1 cellular context compared by ENCODE assay signal in the genomic region with DNA sequence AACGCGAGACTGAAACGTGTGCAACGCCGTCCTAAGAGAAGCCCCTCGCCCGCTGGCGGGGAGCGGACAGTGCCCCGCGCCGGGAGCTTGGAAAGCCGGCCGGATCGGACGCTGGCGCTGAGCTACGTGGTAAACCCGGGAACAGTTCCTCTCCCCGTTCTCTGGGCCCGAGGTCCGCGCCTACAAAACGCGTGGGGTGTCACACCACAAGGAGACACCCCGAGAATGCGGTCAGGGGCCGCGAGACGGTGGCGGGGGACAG.
TF ChIP-seq lines count a peak whose summit lies in the region.

No MANE protein-coding gene starts in this region.

TF ChIP-seq in A549, 52 proteins besides CTCF, POLR2A, EP300 and RAD21 (continued from another document):
- TF ChIP-seq, protein P1, sequence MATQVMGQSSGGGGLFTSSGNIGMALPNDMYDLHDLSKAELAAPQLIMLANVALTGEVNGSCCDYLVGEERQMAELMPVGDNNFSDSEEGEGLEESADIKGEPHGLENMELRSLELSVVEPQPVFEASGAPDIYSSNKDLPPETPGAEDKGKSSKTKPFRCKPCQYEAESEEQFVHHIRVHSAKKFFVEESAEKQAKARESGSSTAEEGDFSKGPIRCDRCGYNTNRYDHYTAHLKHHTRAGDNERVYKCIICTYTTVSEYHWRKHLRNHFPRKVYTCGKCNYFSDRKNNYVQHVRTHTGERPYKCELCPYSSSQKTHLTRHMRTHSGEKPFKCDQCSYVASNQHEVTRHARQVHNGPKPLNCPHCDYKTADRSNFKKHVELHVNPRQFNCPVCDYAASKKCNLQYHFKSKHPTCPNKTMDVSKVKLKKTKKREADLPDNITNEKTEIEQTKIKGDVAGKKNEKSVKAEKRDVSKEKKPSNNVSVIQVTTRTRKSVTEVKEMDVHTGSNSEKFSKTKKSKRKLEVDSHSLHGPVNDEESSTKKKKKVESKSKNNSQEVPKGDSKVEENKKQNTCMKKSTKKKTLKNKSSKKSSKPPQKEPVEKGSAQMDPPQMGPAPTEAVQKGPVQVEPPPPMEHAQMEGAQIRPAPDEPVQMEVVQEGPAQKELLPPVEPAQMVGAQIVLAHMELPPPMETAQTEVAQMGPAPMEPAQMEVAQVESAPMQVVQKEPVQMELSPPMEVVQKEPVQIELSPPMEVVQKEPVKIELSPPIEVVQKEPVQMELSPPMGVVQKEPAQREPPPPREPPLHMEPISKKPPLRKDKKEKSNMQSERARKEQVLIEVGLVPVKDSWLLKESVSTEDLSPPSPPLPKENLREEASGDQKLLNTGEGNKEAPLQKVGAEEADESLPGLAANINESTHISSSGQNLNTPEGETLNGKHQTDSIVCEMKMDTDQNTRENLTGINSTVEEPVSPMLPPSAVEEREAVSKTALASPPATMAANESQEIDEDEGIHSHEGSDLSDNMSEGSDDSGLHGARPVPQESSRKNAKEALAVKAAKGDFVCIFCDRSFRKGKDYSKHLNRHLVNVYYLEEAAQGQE (IDR thresholded peaks at IDR 0.05) = no peak
- TF ChIP-seq, protein P2, sequence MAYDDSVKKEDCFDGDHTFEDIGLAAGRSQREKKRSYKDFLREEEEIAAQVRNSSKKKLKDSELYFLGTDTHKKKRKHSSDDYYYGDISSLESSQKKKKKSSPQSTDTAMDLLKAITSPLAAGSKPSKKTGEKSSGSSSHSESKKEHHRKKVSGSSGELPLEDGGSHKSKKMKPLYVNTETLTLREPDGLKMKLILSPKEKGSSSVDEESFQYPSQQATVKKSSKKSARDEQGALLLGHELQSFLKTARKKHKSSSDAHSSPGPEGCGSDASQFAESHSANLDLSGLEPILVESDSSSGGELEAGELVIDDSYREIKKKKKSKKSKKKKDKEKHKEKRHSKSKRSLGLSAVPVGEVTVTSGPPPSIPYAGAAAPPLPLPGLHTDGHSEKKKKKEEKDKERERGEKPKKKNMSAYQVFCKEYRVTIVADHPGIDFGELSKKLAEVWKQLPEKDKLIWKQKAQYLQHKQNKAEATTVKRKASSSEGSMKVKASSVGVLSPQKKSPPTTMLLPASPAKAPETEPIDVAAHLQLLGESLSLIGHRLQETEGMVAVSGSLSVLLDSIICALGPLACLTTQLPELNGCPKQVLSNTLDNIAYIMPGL (CRISPR knock-in tag; IDR thresholded peaks at IDR 0.05; ENCODE audit: borderline replicate concordance) = no peak
- TF ChIP-seq RARB (CRISPR knock-in tag; IDR thresholded peaks at IDR 0.05) = no peak
- TF ChIP-seq MAZ (IDR thresholded peaks at IDR 0.05; ENCODE audit: borderline replicate concordance, low read depth, low read length) = no peak
- no peak for TF ChIP-seq POLR2AphosphoS2 (conservative IDR thresholded peaks at IDR 0.05; ENCODE audit: low read length)
- TF ChIP-seq TFCP2L1 (CRISPR knock-in tag; IDR thresholded peaks at IDR 0.05) = no peak
- TF ChIP-seq MAFK (IDR thresholded peaks at IDR 0.05; ENCODE audit: partially characterized antibody) = no peak
- no peak for TF ChIP-seq JUN (IDR thresholded peaks at IDR 0.05)
- TF ChIP-seq KDM5A (IDR thresholded peaks at IDR 0.05) = no peak
- TF ChIP-seq, protein P3, sequence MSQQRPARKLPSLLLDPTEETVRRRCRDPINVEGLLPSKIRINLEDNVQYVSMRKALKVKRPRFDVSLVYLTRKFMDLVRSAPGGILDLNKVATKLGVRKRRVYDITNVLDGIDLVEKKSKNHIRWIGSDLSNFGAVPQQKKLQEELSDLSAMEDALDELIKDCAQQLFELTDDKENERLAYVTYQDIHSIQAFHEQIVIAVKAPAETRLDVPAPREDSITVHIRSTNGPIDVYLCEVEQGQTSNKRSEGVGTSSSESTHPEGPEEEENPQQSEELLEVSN (IDR thresholded peaks at IDR 0.05; ENCODE audit: borderline replicate concordance, low read depth) = no peak
- no peak for TF ChIP-seq ZFP36 (IDR thresholded peaks at IDR 0.05; ENCODE audit: borderline replicate concordance, partially characterized antibody)
- no peak for TF ChIP-seq HOXB5 (CRISPR knock-in tag; IDR thresholded peaks at IDR 0.05)
- TF ChIP-seq, protein P4, sequence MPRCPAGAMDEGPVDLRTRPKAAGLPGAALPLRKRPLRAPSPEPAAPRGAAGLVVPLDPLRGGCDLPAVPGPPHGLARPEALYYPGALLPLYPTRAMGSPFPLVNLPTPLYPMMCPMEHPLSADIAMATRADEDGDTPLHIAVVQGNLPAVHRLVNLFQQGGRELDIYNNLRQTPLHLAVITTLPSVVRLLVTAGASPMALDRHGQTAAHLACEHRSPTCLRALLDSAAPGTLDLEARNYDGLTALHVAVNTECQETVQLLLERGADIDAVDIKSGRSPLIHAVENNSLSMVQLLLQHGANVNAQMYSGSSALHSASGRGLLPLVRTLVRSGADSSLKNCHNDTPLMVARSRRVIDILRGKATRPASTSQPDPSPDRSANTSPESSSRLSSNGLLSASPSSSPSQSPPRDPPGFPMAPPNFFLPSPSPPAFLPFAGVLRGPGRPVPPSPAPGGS (IDR thresholded peaks at IDR 0.05) = no peak
- no peak for TF ChIP-seq CBX8 (IDR thresholded peaks at IDR 0.05)
- TF ChIP-seq RNF2 (IDR thresholded peaks at IDR 0.05; ENCODE audit: borderline replicate concordance, low read depth) = no peak
- no peak for TF ChIP-seq MYC (IDR thresholded peaks at IDR 0.05; ENCODE audit: borderline replicate concordance, low read length)
- TF ChIP-seq, protein P5, sequence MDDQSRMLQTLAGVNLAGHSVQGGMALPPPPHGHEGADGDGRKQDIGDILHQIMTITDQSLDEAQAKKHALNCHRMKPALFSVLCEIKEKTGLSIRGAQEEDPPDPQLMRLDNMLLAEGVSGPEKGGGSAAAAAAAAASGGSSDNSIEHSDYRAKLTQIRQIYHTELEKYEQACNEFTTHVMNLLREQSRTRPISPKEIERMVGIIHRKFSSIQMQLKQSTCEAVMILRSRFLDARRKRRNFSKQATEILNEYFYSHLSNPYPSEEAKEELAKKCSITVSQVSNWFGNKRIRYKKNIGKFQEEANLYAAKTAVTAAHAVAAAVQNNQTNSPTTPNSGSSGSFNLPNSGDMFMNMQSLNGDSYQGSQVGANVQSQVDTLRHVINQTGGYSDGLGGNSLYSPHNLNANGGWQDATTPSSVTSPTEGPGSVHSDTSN (IDR thresholded peaks at IDR 0.05) = no peak
- TF ChIP-seq CHD4 (IDR thresholded peaks at IDR 0.05; ENCODE audit: borderline replicate concordance) = no peak
